Comparison of ENCODE assay signal across 3 cellular contexts in the genomic region with DNA sequence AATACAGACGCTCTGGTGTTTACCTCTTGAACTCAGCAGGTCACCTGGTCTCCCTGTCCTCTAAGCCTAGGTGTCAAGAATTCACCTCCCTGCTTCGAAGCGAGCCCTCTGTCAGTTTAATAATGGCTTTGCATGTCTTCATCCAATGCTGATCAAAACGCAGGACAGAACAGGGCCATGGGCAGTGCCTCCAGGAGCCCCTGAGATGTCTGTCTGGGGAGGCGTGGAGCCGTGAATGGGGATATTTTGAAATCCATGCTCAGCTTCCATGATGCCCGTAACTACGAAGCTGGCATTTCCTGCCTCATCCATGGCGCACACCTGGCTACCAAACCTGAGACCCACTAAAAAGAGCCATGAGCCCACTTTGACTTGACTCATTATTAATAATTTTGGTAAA.
TF ChIP-seq lines count a peak whose summit lies in the region.

No MANE protein-coding gene starts in this region.

TF ChIP-seq in SK-N-SH, 30 proteins besides CTCF, POLR2A, EP300 and RAD21 (continued from another document):
- TF ChIP-seq GATA2 (CRISPR knock-in tag; IDR thresholded peaks at IDR 0.05) = no peak
- no peak for TF ChIP-seq FOXM1 (IDR thresholded peaks at IDR 0.05; ENCODE audit: low read depth)
- no peak for TF ChIP-seq RCOR1 (IDR thresholded peaks at IDR 0.05; ENCODE audit: low read length)
- no peak for TF ChIP-seq USF2 (IDR thresholded peaks at IDR 0.05; ENCODE audit: borderline replicate concordance, low read depth, low read length)
- no peak for TF ChIP-seq YY1 (IDR thresholded peaks at IDR 0.05; ENCODE audit: low read depth)
- TF ChIP-seq, protein P1, sequence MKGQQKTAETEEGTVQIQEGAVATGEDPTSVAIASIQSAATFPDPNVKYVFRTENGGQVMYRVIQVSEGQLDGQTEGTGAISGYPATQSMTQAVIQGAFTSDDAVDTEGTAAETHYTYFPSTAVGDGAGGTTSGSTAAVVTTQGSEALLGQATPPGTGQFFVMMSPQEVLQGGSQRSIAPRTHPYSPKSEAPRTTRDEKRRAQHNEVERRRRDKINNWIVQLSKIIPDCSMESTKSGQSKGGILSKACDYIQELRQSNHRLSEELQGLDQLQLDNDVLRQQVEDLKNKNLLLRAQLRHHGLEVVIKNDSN (IDR thresholded peaks at IDR 0.05; ENCODE audit: borderline replicate concordance, low read depth) = no peak
- no peak for TF ChIP-seq TCF12 (IDR thresholded peaks at IDR 0.05)
- no peak for TF ChIP-seq NRF1 (IDR thresholded peaks at IDR 0.05; ENCODE audit: low read depth, low read length)

TF ChIP-seq in SK-N-SH treated with all-trans-retinoic acid at 6 μM for 48 hours, 23 proteins besides CTCF, POLR2A, EP300 and RAD21 (continued from another document):
- TF ChIP-seq ZNF565 (CRISPR knock-in tag; conservative IDR thresholded peaks at IDR 0.05; ENCODE audit: low read depth) (no peak), ESRRG (CRISPR knock-in tag; IDR thresholded peaks at IDR 0.05) (no peak), ZC3H10 (CRISPR knock-in tag; IDR thresholded peaks at IDR 0.05) (no peak), RARB (CRISPR knock-in tag; IDR thresholded peaks at IDR 0.05) (no peak), ZFP30 (CRISPR knock-in tag; IDR thresholded peaks at IDR 0.05) (no peak), BACH2 (CRISPR knock-in tag; IDR thresholded peaks at IDR 0.05; ENCODE audit: borderline replicate concordance) (no peak), CSRNP3 (CRISPR knock-in tag; IDR thresholded peaks at IDR 0.05) (no peak), ZNF70 (CRISPR knock-in tag; IDR thresholded peaks at IDR 0.05) (no peak), TOX (CRISPR knock-in tag; IDR thresholded peaks at IDR 0.05; ENCODE audit: borderline replicate concordance) (no peak), POU6F1 (CRISPR knock-in tag; IDR thresholded peaks at IDR 0.05; ENCODE audit: borderline replicate concordance, low read depth) (no peak), ISL1 (CRISPR knock-in tag; IDR thresholded peaks at IDR 0.05) (no peak), ARNTL (CRISPR knock-in tag; IDR thresholded peaks at IDR 0.05; ENCODE audit: borderline replicate concordance, low read depth) (no peak)
- TF ChIP-seq, protein P2, sequence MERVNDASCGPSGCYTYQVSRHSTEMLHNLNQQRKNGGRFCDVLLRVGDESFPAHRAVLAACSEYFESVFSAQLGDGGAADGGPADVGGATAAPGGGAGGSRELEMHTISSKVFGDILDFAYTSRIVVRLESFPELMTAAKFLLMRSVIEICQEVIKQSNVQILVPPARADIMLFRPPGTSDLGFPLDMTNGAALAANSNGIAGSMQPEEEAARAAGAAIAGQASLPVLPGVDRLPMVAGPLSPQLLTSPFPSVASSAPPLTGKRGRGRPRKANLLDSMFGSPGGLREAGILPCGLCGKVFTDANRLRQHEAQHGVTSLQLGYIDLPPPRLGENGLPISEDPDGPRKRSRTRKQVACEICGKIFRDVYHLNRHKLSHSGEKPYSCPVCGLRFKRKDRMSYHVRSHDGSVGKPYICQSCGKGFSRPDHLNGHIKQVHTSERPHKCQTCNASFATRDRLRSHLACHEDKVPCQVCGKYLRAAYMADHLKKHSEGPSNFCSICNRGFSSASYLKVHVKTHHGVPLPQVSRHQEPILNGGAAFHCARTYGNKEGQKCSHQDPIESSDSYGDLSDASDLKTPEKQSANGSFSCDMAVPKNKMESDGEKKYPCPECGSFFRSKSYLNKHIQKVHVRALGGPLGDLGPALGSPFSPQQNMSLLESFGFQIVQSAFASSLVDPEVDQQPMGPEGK (CRISPR knock-in tag; IDR thresholded peaks at IDR 0.05; ENCODE audit: borderline replicate concordance) = no peak
- TF ChIP-seq, protein P3, sequence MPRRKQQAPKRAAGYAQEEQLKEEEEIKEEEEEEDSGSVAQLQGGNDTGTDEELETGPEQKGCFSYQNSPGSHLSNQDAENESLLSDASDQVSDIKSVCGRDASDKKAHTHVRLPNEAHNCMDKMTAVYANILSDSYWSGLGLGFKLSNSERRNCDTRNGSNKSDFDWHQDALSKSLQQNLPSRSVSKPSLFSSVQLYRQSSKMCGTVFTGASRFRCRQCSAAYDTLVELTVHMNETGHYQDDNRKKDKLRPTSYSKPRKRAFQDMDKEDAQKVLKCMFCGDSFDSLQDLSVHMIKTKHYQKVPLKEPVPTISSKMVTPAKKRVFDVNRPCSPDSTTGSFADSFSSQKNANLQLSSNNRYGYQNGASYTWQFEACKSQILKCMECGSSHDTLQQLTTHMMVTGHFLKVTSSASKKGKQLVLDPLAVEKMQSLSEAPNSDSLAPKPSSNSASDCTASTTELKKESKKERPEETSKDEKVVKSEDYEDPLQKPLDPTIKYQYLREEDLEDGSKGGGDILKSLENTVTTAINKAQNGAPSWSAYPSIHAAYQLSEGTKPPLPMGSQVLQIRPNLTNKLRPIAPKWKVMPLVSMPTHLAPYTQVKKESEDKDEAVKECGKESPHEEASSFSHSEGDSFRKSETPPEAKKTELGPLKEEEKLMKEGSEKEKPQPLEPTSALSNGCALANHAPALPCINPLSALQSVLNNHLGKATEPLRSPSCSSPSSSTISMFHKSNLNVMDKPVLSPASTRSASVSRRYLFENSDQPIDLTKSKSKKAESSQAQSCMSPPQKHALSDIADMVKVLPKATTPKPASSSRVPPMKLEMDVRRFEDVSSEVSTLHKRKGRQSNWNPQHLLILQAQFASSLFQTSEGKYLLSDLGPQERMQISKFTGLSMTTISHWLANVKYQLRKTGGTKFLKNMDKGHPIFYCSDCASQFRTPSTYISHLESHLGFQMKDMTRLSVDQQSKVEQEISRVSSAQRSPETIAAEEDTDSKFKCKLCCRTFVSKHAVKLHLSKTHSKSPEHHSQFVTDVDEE (CRISPR knock-in tag; IDR thresholded peaks at IDR 0.05) = no peak
TF ChIP-seq in SK-N-SH treated with all-trans-retinoic acid at 6 μM for 48 hours: peak in this region for 0.

TF ChIP-seq in HepG2, 621 proteins besides CTCF, POLR2A, EP300 and RAD21:
- no peak for TF ChIP-seq MZF1 (CRISPR knock-in tag; IDR thresholded peaks at IDR 0.05; ENCODE audit: borderline replicate concordance)
- no peak for TF ChIP-seq NCOA2 (CRISPR knock-in tag; IDR thresholded peaks at IDR 0.05)
